In the genomic region with DNA sequence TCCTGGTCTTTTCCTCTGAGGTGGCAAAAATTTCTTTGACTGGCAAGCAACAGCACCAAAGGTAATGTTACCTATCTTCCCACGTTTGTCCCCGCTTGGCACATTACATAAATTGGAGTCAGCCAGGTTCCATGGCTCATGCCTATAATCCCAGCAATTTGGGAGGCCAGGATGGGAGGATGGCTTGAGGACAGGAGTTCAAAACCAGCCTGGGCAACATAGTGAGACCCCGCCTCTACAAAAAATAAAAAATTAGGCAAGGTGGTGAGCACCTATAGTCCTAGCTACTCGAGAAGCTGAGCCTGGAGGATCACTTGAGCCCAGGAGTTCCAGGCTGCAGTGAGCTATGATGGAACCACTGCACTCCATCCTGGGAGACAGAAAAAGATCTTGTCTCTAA, we compare ENCODE assay signal across 11 cellular contexts.
A peak's percentile ranks its signal among the peaks of the same experiment; 100 is the strongest.
DNase-seq lines count a peak whose midpoint lies in the region; ATAC-seq and TF ChIP-seq lines count a peak whose summit lies in the region.
"Had no signal": no experiment of that assay in that cellular context is flagged by ENCODE, and none has a peak within 500 bp of the region (broad histone marks: within the 10 kb centered on the region; RNA-seq: fewer than 3 reads in every experiment).

No MANE protein-coding gene starts in this region.

- POLR2A ChIA-PET in HEK293 (lab: Yijun Ruan, JAX): interaction anchor here (0.7 kb wide), 1 partner anchor 144 kb away, joined by 3 read pairs; no protein-coding TSS in a partner anchor

- TF ChIP-seq CTCF in HEK293 (tag by site-specific recombination; IDR thresholded peaks at IDR 0.05) (no peak), VCaP (conservative IDR thresholded peaks at IDR 0.05) (no peak)

- CTCF ChIA-PET in HEK293 (lab: Yijun Ruan, JAX): interaction anchor here (0.6 to 5.8 kb wide), 9 partner anchors 9 to 1445 kb away, joined by 3 to 48 read pairs (median 3); no protein-coding TSS in a partner anchor

- no peak for ATAC-seq in left lobe of liver

- peak; percentile 19 for DNase-seq in left lobe of liver (ENCODE audit: low spot score)
- no peak for DNase-seq in activated effector memory CD4-positive, alpha-beta T cell treated with anti-CD3 and anti-CD28 coated beads, Interleukin-2, amount 50 U/mL, for 16 hours
- no peak for DNase-seq in NCI-H2171 (lab: John Stamatoyannopoulos, UW)
- no peak for DNase-seq in activated T-cell treated with anti-CD3 and anti-CD28 coated beads, Interleukin-2, amount 50 U/mL, for 1 hour
- DNase-seq: 8988T, BE2C, DMS79 had no signal

- no peaks in the 10 kb centered on the region for H3K36me3 ChIP-seq in HEK293 (ENCODE audit: control insufficient read depth in 2 of 2, insufficient read depth in 1 of 2, low read length in 2 of 2)
- H3K36me3 ChIP-seq: BE2C, BLaER1 had no signal

- no peaks in the 10 kb centered on the region for H3K9me3 ChIP-seq in HEK293 (ENCODE audit: control insufficient read depth, insufficient read depth, low read depth, low read length)
- H3K9me3 ChIP-seq: BE2C, BLaER1 had no signal

- H3K4me1 ChIP-seq in HEK293 (ENCODE audit: control insufficient read depth, insufficient read depth, low read length): no peaks in the 10 kb centered on the region
- H3K4me1 ChIP-seq: BLaER1 had no signal

- no peak overlapping the region for H3K4me3 ChIP-seq in HEK293 (ENCODE audit: low read depth, low read length)
- H3K4me3 ChIP-seq: BLaER1, GM12878 had no signal

- H3K27ac ChIP-seq in HEK293 (ENCODE audit: extremely low read depth, low read depth, low read length): no peak overlapping the region
- H3K27ac ChIP-seq in VCaP: peak overlapping the region; percentile 18; the same call in 1 of the 2 replicates
- H3K27ac ChIP-seq: BLaER1 had no signal

TF ChIP-seq in HEK293, 187 proteins besides CTCF, POLR2A, EP300 and RAD21:
- TF ChIP-seq, protein P1, sequence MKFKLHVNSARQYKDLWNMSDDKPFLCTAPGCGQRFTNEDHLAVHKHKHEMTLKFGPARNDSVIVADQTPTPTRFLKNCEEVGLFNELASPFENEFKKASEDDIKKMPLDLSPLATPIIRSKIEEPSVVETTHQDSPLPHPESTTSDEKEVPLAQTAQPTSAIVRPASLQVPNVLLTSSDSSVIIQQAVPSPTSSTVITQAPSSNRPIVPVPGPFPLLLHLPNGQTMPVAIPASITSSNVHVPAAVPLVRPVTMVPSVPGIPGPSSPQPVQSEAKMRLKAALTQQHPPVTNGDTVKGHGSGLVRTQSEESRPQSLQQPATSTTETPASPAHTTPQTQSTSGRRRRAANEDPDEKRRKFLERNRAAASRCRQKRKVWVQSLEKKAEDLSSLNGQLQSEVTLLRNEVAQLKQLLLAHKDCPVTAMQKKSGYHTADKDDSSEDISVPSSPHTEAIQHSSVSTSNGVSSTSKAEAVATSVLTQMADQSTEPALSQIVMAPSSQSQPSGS (tag by site-specific recombination; IDR thresholded peaks at IDR 0.05; ENCODE audit: low read depth): no peak
- TF ChIP-seq ZNF175 (tag by site-specific recombination; IDR thresholded peaks at IDR 0.05) (no peak), PATZ1 (tag by site-specific recombination; IDR thresholded peaks at IDR 0.05) (no peak), ZNF121 (tag by site-specific recombination; IDR thresholded peaks at IDR 0.05) (peak; percentile 71), MZF1 (tag by site-specific recombination; IDR thresholded peaks at IDR 0.05; ENCODE audit: borderline replicate concordance) (no peak), GFI1B (tag by site-specific recombination; IDR thresholded peaks at IDR 0.05) (no peak), ZBTB44 (tag by site-specific recombination; IDR thresholded peaks at IDR 0.05) (no peak), TCF7L2 (IDR thresholded peaks at IDR 0.05; ENCODE audit: borderline replicate concordance, low read depth, low read length) (no peak)
- TF ChIP-seq, protein P2, sequence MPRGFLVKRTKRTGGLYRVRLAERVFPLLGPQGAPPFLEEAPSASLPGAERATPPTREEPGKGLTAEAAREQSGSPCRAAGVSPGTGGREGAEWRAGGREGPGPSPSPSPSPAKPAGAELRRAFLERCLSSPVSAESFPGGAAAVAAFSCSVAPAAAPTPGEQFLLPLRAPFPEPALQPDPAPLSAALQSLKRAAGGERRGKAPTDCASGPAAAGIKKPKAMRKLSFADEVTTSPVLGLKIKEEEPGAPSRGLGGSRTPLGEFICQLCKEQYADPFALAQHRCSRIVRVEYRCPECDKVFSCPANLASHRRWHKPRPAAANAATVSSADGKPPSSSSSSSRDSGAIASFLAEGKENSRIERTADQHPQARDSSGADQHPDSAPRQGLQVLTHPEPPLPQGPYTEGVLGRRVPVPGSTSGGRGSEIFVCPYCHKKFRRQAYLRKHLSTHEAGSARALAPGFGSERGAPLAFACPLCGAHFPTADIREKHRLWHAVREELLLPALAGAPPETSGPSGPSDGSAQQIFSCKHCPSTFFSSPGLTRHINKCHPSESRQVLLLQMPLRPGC (tag by site-specific recombination; IDR thresholded peaks at IDR 0.05): no peak
